9 cellular contexts compared by ENCODE assay signal in the genomic region with DNA sequence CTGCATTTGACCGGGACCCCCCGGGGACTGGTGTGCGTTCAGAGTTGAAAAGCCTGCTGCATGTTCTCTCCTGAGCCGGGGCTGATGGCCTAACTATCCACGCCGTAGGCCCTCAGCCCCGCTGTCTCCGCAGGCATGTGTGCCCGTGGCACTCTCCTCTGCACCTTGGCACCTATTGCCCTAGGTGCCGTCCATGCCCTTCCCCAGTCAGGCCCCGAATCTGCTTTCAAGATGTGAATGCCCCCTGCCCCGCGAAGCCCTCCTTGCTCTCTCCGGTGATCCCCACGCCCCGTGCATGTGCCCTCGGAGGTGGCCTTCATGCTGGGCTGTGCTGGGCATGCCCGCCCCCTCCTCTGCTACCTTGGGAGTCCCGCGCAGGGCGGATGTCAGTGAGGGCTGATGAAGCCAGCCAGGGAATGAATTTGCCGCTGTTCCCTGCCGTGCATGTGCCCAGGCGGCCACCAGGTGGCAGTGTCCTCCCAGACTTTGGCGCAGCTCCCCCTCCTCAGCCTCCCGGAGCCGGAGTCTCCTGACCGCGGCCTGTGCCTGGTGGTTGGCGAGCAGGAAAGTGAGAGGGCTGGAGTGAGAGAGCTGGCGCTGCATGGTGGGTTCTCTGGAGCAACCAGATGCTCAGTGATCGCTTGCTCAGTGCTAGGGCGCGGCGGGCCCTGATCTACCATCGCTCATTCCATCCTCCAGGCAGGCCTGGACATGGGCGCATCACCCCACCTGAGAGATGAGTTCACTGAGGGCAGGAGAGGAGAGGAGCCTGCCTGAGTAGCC.
A peak's percentile ranks its signal among the peaks of the same experiment; 100 is the strongest.
DNase-seq lines count a peak whose midpoint lies in the region; ATAC-seq and TF ChIP-seq lines count a peak whose summit lies in the region.
"Had no signal": no experiment of that assay in that cellular context is flagged by ENCODE, and none has a peak within 500 bp of the region (broad histone marks: within the 10 kb centered on the region; RNA-seq: fewer than 3 reads in every experiment).

No MANE protein-coding gene starts in this region.

- no peak overlapping the region for H3K27ac Mint-ChIP-seq in neural crest cell (ENCODE audit: unreplicated experiment)
- H3K27ac Mint-ChIP-seq: T-helper 1 cell treated with Interleukin-12 subunit alpha and Interleukin-12 subunit beta and Interleukin-4 antibody, amounts not matched to agents 30 μg/mL and 1 μg/mL, for 36 hours had no signal

- no peaks in the 10 kb centered on the region for H3K36me3 Mint-ChIP-seq in neural crest cell (ENCODE audit: low read depth)

- H3K9me3 ChIP-seq in HUES48 (ENCODE audit: control insufficient read depth, insufficient read depth, low read length) (no peaks in the 10 kb centered on the region), Panc1 (ENCODE audit: control insufficient read depth, insufficient read depth, low read depth, low read length) (no peaks in the 10 kb centered on the region), suprapubic skin (no peaks in the 10 kb centered on the region)

- WGBS in suprapubic skin, result 54% methylated on average over 13 of the region's 37 CpGs

- no peaks in the 10 kb centered on the region for H3K9me3 Mint-ChIP-seq in neural crest cell
- H3K9me3 Mint-ChIP-seq: T-helper 1 cell treated with Interleukin-12 subunit alpha and Interleukin-12 subunit beta and Interleukin-4 antibody, amounts not matched to agents 30 μg/mL and 1 μg/mL, for 36 hours had no signal

- POLR2A ChIA-PET in Panc1 (lab: Charles Lee), result no interaction called here

- peak overlapping the region; percentile 60 for H3K4me3 ChIP-seq in HUES48 (ENCODE audit: low read depth, low read length)
- no peak overlapping the region for H3K4me3 ChIP-seq in Panc1 (ENCODE audit: low read depth in 2 of 2, low read length in 2 of 2)
- H3K4me3 ChIP-seq in suprapubic skin, result no peak overlapping the region

- ATAC-seq in Panc1, result peak; percentile 77

- no peak overlapping the region for H3K9ac ChIP-seq in HUES48 (ENCODE audit: low read depth, low read length)

- H3K27me3 ChIP-seq in HUES48 (ENCODE audit: control insufficient read depth, insufficient read depth, low read length), result peaks cover 7% of the 10 kb centered on the region
- no peaks in the 10 kb centered on the region for H3K27me3 ChIP-seq in Panc1 (ENCODE audit: control insufficient read depth, insufficient read depth, low read length)
- no peaks in the 10 kb centered on the region for H3K27me3 ChIP-seq in suprapubic skin

- peak overlapping the region; percentile 74 for H3K4me3 Mint-ChIP-seq in neural crest cell
- H3K4me3 Mint-ChIP-seq: T-helper 1 cell treated with Interleukin-12 subunit alpha and Interleukin-12 subunit beta and Interleukin-4 antibody, amounts not matched to agents 30 μg/mL and 1 μg/mL, for 36 hours had no signal

- CTCF ChIA-PET in Panc1 (lab: Charles Lee), result interaction anchor here (0.9 to 1.1 kb wide), 2 partner anchors 55 to 62 kb away, joined by 4 read pairs; no protein-coding TSS in a partner anchor

- no peak for TF ChIP-seq POLR2A in suprapubic skin (IDR thresholded peaks at IDR 0.05)

- H3K27ac ChIP-seq in HUES48 (ENCODE audit: low read depth, low read length), result no peak overlapping the region
- H3K27ac ChIP-seq in Panc1 (ENCODE audit: low read length), result no peak overlapping the region
- no peak overlapping the region for H3K27ac ChIP-seq in suprapubic skin

- intact Hi-C loops in Panc1 (cut with micrococcal nuclease; ENCODE audit: unreplicated experiment), result loop anchor here (2.0 to 5.0 kb wide), 2 partner anchors 56 to 282 kb away; no protein-coding TSS in a partner anchor

- peaks cover 6% of the 10 kb centered on the region for H3K4me1 Mint-ChIP-seq in neural crest cell

- H3K4me1 ChIP-seq in HUES48 (ENCODE audit: control insufficient read depth, insufficient read depth, low read length) (peaks cover 10% of the 10 kb centered on the region), Panc1 (ENCODE audit: control insufficient read depth, insufficient read depth, low read length) (no peaks in the 10 kb centered on the region), suprapubic skin (peaks cover 22% of the 10 kb centered on the region)

- TF ChIP-seq EP300 in suprapubic skin (IDR thresholded peaks at IDR 0.05), result no peak

- no TSS peak for BruUV-seq in Panc1 (replicated peaks; lab: Mats Ljungman, UMichigan)

- DNase-seq in COLO829 (ENCODE audit: low spot score) (peak; percentile 75), Panc1 (ENCODE audit: low read depth, low spot score) (peak; percentile 50), fibroblast of the conjunctiva (ENCODE audit: low read depth) (peak; percentile 43), neural crest cell (ENCODE audit: low read depth, low spot score) (peak; percentile 88), suprapubic skin (ENCODE audit: low spot score in 2 of 2) (peak; percentile 83 to 90), NCI-H1048 (lab: John Stamatoyannopoulos, UW) (no peak)
- DNase-seq in activated T-helper 9 cell treated with anti-CD3 and anti-CD28 coated beads, Interleukin-2, amount 50 U/mL, for 16 hours (ENCODE audit: low read depth), result peak; percentile 57

- H3K27me3 Mint-ChIP-seq in neural crest cell (ENCODE audit: low read depth), result peaks cover 15% of the 10 kb centered on the region

- no peaks in the 10 kb centered on the region for H3K36me3 ChIP-seq in HUES48 (ENCODE audit: control insufficient read depth, insufficient read depth, low read length)
- no peaks in the 10 kb centered on the region for H3K36me3 ChIP-seq in Panc1 (ENCODE audit: control insufficient read depth, insufficient read depth, low read length)
- H3K36me3 ChIP-seq in suprapubic skin, result peaks cover 25% of the 10 kb centered on the region

- in situ Hi-C loops in Panc1 (cut with HindIII; ENCODE audit: low pct_unique_long_range_greater_than_20kb, low sequenced_read_pairs), result no loop called here

- TF ChIP-seq CTCF in Panc1 (IDR thresholded peaks at IDR 0.05) (peak; percentile 90), neural crest cell (conservative IDR thresholded peaks at IDR 0.05) (peak; percentile 99), suprapubic skin (IDR thresholded peaks at IDR 0.05) (peak; percentile 76 to 95)
